In genomic region chr2:131492015-131492417, GRCh38 we compare ENCODE assay signal across 8 cellular contexts. TPM values are rescaled to one million over a fixed set of nuclear protein-coding genes. Genes with fewer than 3 reads are reported as not detected.
DNase-seq lines count a peak whose midpoint lies in the region; ATAC-seq, FAIRE-seq and TF ChIP-seq lines count a peak whose summit lies in the region.
"Not testable (repeated sequence)": the region's sequence is repeated elsewhere in the genome, so short reads cannot be mapped to it uniquely, and the experiment has no call there.

MZT2A (minus strand) TSS chr2:131492397; CDS start chr2:131492376, 21 bp downstream.

- H3K27ac ChIP-seq in IMR-90 (ENCODE audit: insufficient read depth, low read length) (peak within 1 kb of the TSS; percentile 74), dorsolateral prefrontal cortex (peak within 1 kb of the TSS; percentile 40 to 96 (median 89)), pancreas (peak within 1 kb of the TSS; percentile 86 to 92 (median 88)), vagina (peak within 1 kb of the TSS; percentile 90)

- not testable (repeated sequence) for H3K27me3 ChIP-seq in IMR-90 (ENCODE audit: control insufficient read depth, insufficient read depth, low read length); dorsolateral prefrontal cortex; pancreas; vagina

- H4K5ac ChIP-seq in IMR-90 (ENCODE audit: low read depth, low read length): peak within 1 kb of the TSS; percentile 82

- TF ChIP-seq CTCF in HFF-Myc (IDR thresholded peaks at IDR 0.05; ENCODE audit: low read depth, low read length, missing control alignments); IMR-90 (conservative IDR thresholded peaks at IDR 0.05; ENCODE audit: low read depth, low read length); dorsolateral prefrontal cortex (IDR thresholded peaks at IDR 0.05 in 54 of 56, conservative IDR thresholded peaks at IDR 0.05 in 2 of 56; ENCODE audit: low read depth in 1 of 56, partially characterized antibody in 56 of 56); pancreas (IDR thresholded peaks at IDR 0.05); vagina (IDR thresholded peaks at IDR 0.05): not testable (repeated sequence)

- peak within 1 kb of the TSS; percentile 91 for H3K4me3 Mint-ChIP-seq in activated CD4-positive, alpha-beta T cell treated with anti-CD3 and anti-CD28 coated beads, Interleukin-2, amount 10 ng/mL, durations not matched to agents 7 days and 5 days

- dilution Hi-C loops in IMR-90 (cut with HindIII; ENCODE audit: low sequenced_read_pairs, unreplicated experiment): not testable (repeated sequence)

- peak within 1 kb of the TSS; percentile 100 for H2AFZ ChIP-seq in IMR-90 (replicated peaks; ENCODE audit: low read length, poor library complexity)

- H3K18ac ChIP-seq in IMR-90 (ENCODE audit: low read depth, low read length): peak within 1 kb of the TSS; percentile 36

- WGBS in IMR-90 (ENCODE audit: extremely low coverage in 2 of 2, insufficient read length in 1 of 2), 2 experiments: 3% methylated on average over 35 of the region's 53 CpGs; no CpG with 5 or more reads in 1 of the 2 experiments
- 0% methylated on average over 26 to 53 of the region's 53 CpGs for WGBS in pancreas, 2 donors

- BruUV-seq in IMR-90 (replicated peaks; lab: Mats Ljungman, UMichigan): not testable (repeated sequence)

- not testable (repeated sequence) for TF ChIP-seq POLR2A in IMR-90 (IDR thresholded peaks at IDR 0.05; ENCODE audit: low read depth, low read length); vagina (IDR thresholded peaks at IDR 0.05)

- H2BK20ac ChIP-seq in IMR-90 (ENCODE audit: low read depth, low read length): not testable (repeated sequence)

- H3K4me3 ChIP-seq in HFF-Myc (replicated peaks; ENCODE audit: low read depth, low read length) (peak within 1 kb of the TSS; percentile 96), IMR-90 (ENCODE audit: insufficient read depth, low read depth, low read length) (peak within 1 kb of the TSS; percentile 76), dorsolateral prefrontal cortex (peak within 1 kb of the TSS; percentile 57 to 96 (median 86)), iPS-18c (ENCODE audit: insufficient read depth, low read depth, low read length) (peak within 1 kb of the TSS; percentile 79), pancreas (peak within 1 kb of the TSS; percentile 64 to 89 (median 81)), vagina (peak within 1 kb of the TSS; percentile 73 to 83)

- peaks cover 43% of the 10 kb centered on the region for H3K4me1 Mint-ChIP-seq in activated CD4-positive, alpha-beta T cell treated with anti-CD3 and anti-CD28 coated beads, Interleukin-2, amount 10 ng/mL, durations not matched to agents 7 days and 5 days

- H2BK120ac ChIP-seq in IMR-90 (ENCODE audit: low read depth, low read length): peak within 1 kb of the TSS; percentile 81

- peak within 1 kb of the TSS; percentile 98 for H3K27ac Mint-ChIP-seq in activated CD4-positive, alpha-beta T cell treated with anti-CD3 and anti-CD28 coated beads, Interleukin-2, amount 10 ng/mL, durations not matched to agents 7 days and 5 days

- TF ChIP-seq RAD21 in IMR-90 (IDR thresholded peaks at IDR 0.05; ENCODE audit: low read length): not testable (repeated sequence)

- peak within 1 kb of the TSS; percentile 85 for H3K9ac ChIP-seq in IMR-90 (ENCODE audit: low read depth, low read length)

- intact Hi-C loops in IMR-90 (cut with micrococcal nuclease): loop anchor here (1.0 to 5.0 kb wide), 3 partner anchors 79 to 310 kb away; no protein-coding TSS in a partner anchor
- intact Hi-C loops in dorsolateral prefrontal cortex (cut with DNase I): loop anchor here (5.0 to 10.0 kb wide), 3 partner anchors 80 to 340 kb away; no protein-coding TSS in a partner anchor
- intact Hi-C loops in pancreas (cut with DNase I); vagina (cut with DNase I): not testable (repeated sequence)

- H3K79me1 ChIP-seq in IMR-90 (ENCODE audit: low read depth in 1 of 2, low read length in 2 of 2): peaks cover 3 to 57% of the 10 kb centered on the region in 2 experiments; a peak in 3 of 4 replicates

- peak within 1 kb of the TSS; percentile 93 for H4K91ac ChIP-seq in IMR-90 (ENCODE audit: insufficient read depth, low read depth, low read length)

- H2BK15ac ChIP-seq in IMR-90 (ENCODE audit: low read depth, low read length): not testable (repeated sequence)

- ATAC-seq in GM18517 (IDR thresholded peaks at IDR 0.05; ENCODE audit: unreplicated experiment): peak; percentile 25
- ATAC-seq in IMR-90 (ENCODE audit: low read depth): peak; percentile 10; the same call in 1 of the 2 replicates
- peak in 2 of 4 donors; percentile 1 to 2 for ATAC-seq in pancreas

- H3K9me1 ChIP-seq in IMR-90 (ENCODE audit: insufficient read depth, low read length): not testable (repeated sequence)

- POLR2A ChIA-PET in IMR-90 (lab: Charles Lee; ENCODE audit: unreplicated experiment): not testable (repeated sequence)
- POLR2A ChIA-PET in activated CD4-positive, alpha-beta T cell treated with anti-CD3 and anti-CD28 coated beads, Interleukin-2, amount 10 ng/mL, durations not matched to agents 7 days and 5 days (lab: Charles Lee): interaction anchor here (0.5 kb wide), 1 partner anchor 66 kb away, joined by 3 read pairs; no protein-coding TSS in a partner anchor

- H3K56ac ChIP-seq in IMR-90 (ENCODE audit: extremely low read depth, insufficient read depth, low read length): peak within 1 kb of the TSS; percentile 52

- not testable (repeated sequence) for DNase-seq in HFF-Myc (ENCODE audit: extremely low read depth, low read depth); IMR-90; activated CD4-positive, alpha-beta T cell treated with anti-CD3 and anti-CD28 coated beads, Interleukin-2, amount 10 ng/mL, durations not matched to agents 7 days and 5 days; vagina (ENCODE audit: extremely low spot score in 2 of 2)
- DNase-seq in dorsolateral prefrontal cortex (peak in 1 of 10 donors; percentile 13), pancreas (peak in 1 of 6 donors; percentile 83)

- H3K27me3 Mint-ChIP-seq in activated CD4-positive, alpha-beta T cell treated with anti-CD3 and anti-CD28 coated beads, Interleukin-2, amount 10 ng/mL, durations not matched to agents 7 days and 5 days: not testable (repeated sequence)

- peak within 1 kb of the TSS; percentile 83; the same call in 1 of the 2 replicates for H3K23ac ChIP-seq in IMR-90 (ENCODE audit: low read depth, low read length)

- CTCF ChIA-PET in IMR-90 (lab: Yijun Ruan, JAX): interaction anchor here (0.5 kb wide), 1 partner anchor 1794 kb away, joined by 3 read pairs; no protein-coding TSS in a partner anchor
- CTCF ChIA-PET in activated CD4-positive, alpha-beta T cell treated with anti-CD3 and anti-CD28 coated beads, Interleukin-2, amount 10 ng/mL, durations not matched to agents 7 days and 5 days (lab: Charles Lee): interaction anchor here (0.6 to 2.3 kb wide), 7 partner anchors 12 to 1185 kb away, joined by 3 to 12 read pairs (median 4); partner anchors contain the start of gene TUBA3D

- peak within 1 kb of the TSS; percentile 86 to 96 for H4K8ac ChIP-seq in IMR-90 (ENCODE audit: low read depth in 2 of 2, low read length in 2 of 2)

- H2AK9ac ChIP-seq in IMR-90 (replicated peaks; ENCODE audit: low read depth, low read length, poor library complexity): peak within 1 kb of the TSS; percentile 94

- H3K14ac ChIP-seq in IMR-90 (replicated peaks; ENCODE audit: low read depth, low read length): peak within 1 kb of the TSS; percentile 97

- H3K4ac ChIP-seq in IMR-90 (ENCODE audit: low read depth, low read length): peak within 1 kb of the TSS; percentile 95

- FAIRE-seq in pancreas (lab: Jason Lieb, UNC): not testable (repeated sequence)

- peak within 1 kb of the TSS; percentile 97 for H3K4me2 ChIP-seq in IMR-90 (ENCODE audit: low read depth, low read length)

- H3K4me1 ChIP-seq in IMR-90 (ENCODE audit: control insufficient read depth, insufficient read depth, low read length): not testable (repeated sequence)
- peaks cover 0 to 11% (median 2%) of the 10 kb centered on the region in 3 donors for H3K4me1 ChIP-seq in pancreas
- H3K4me1 ChIP-seq in vagina: peaks cover 38% of the 10 kb centered on the region

- in situ Hi-C loops in IMR-90 (cut with MboI; ENCODE audit: low sequenced_read_pairs): not testable (repeated sequence)

- peak within 1 kb of the TSS; percentile 72 for H2BK5ac ChIP-seq in IMR-90 (ENCODE audit: low read depth, low read length, poor library complexity, severe bottlenecking)

- H2AK5ac ChIP-seq in IMR-90 (ENCODE audit: low read depth, low read length): peak within 1 kb of the TSS; percentile 92

- H3K36me3 ChIP-seq in IMR-90 (ENCODE audit: control insufficient read depth, insufficient read depth, low read length); pancreas; vagina: not testable (repeated sequence)

- not testable (repeated sequence) for H3K9me3 Mint-ChIP-seq in activated CD4-positive, alpha-beta T cell treated with anti-CD3 and anti-CD28 coated beads, Interleukin-2, amount 10 ng/mL, durations not matched to agents 7 days and 5 days

- not testable (repeated sequence) for H3K9me3 ChIP-seq in IMR-90 (ENCODE audit: control insufficient read depth, insufficient read depth, low read length); iPS-18c (ENCODE audit: control insufficient read depth, insufficient read depth, low read length); pancreas; vagina

- H4K20me1 ChIP-seq in IMR-90 (ENCODE audit: insufficient read depth, low read length): not testable (repeated sequence)

- H3K36me3 Mint-ChIP-seq in activated CD4-positive, alpha-beta T cell treated with anti-CD3 and anti-CD28 coated beads, Interleukin-2, amount 10 ng/mL, durations not matched to agents 7 days and 5 days (ENCODE audit: low read depth): peaks cover 20% of the 10 kb centered on the region

RNA-seq across cellular contexts. Expression of gene MZT2A, which starts in this region (rescaled TPM):
- 23.1 and 25.8 TPM in 2 replicates for total RNA-seq in IMR-90 (2012; rRNA removed)
- 82.3 and 139 TPM in 2 replicates for polyA plus RNA-seq in IMR-90 (2012; rRNA removed)
- 325 and 338 TPM in 2 replicates for polyA plus RNA-seq in IMR-90 (2012; cell fraction: cytosol; rRNA removed)
- polyA plus RNA-seq in IMR-90 (2012; cell fraction: nucleus; rRNA removed; ENCODE audit: low replicate concordance): 49.5 and 86.3 TPM in 2 replicates
- 100 to 1,000 TPM in 1 of 2 experiments, 10 to 100 TPM in 1; 96.9 to 116 TPM for total RNA-seq in activated CD4-positive, alpha-beta T cell treated with anti-CD3 and anti-CD28 coated beads, Interleukin-2, amount 10 ng/mL, durations not matched to agents 7 days and 5 days
- 100 to 1,000 TPM in 98 of 120 experiments, 10 to 100 TPM in 22; 72.4 to 200 (median 116) TPM for total RNA-seq in dorsolateral prefrontal cortex
- 10 to 100 TPM; 38.7 to 64.7 (median 57.6) TPM for total RNA-seq in pancreas
- 100 to 1,000 TPM in 1 of 2 donors, 10 to 100 TPM in 1; 56.0 to 106 TPM for polyA plus RNA-seq in pancreas
- total RNA-seq in vagina: 140 TPM
